In genomic region chr9:127734747-127735529, GRCh38 we compare ENCODE assay signal across 8 cellular contexts. TPM values are rescaled to one million over a fixed set of nuclear protein-coding genes. Genes with fewer than 3 reads are reported as not detected.
DNase-seq lines count a peak whose midpoint lies in the region; ATAC-seq and TF ChIP-seq lines count a peak whose summit lies in the region.

Gene TOR2A, minus strand, starts transcription at chr9:127735294. Its CDS starts 24 bp downstream, at chr9:127735270.

- H2AFZ ChIP-seq in DND-41 (ENCODE audit: low read depth, low read length) (peak within 1 kb of the TSS; percentile 64), KMS-11 (ENCODE audit: low read depth) (peak within 1 kb of the TSS; percentile 87)

- intact Hi-C loops in Panc1 (cut with micrococcal nuclease; ENCODE audit: unreplicated experiment), result loop anchor here (2.0 to 10.0 kb wide), 2 partner anchors 50 to 150 kb away; no protein-coding TSS in a partner anchor

- peaks cover 21% of the 10 kb centered on the region for H3K4me1 Mint-ChIP-seq in activated T-cell treated with anti-CD3 and anti-CD28 coated beads, Interleukin-2, amount 50 U/mL, for 4 hours (ENCODE audit: low read depth)

- H3K4me3 ChIP-seq in DND-41 (ENCODE audit: low read depth in 1 of 2, low read length in 2 of 2), result peak within 1 kb of the TSS; percentile 39 to 59; a peak in 3 of 4 replicates
- H3K4me3 ChIP-seq in KMS-11 (IDR thresholded peaks at IDR 0.05; ENCODE audit: insufficient read depth, low read depth, low read length), result no peak within 1 kb of the TSS
- peak within 1 kb of the TSS; percentile 63 to 65 for H3K4me3 ChIP-seq in Panc1 (ENCODE audit: low read depth in 2 of 2, low read length in 2 of 2)

- H3K9me3 Mint-ChIP-seq in activated T-cell treated with anti-CD3 and anti-CD28 coated beads, Interleukin-2, amount 50 U/mL, for 4 hours, result no peaks in the 10 kb centered on the region

- H4K20me1 ChIP-seq in DND-41 (ENCODE audit: insufficient read depth, low read length) (no peaks in the 10 kb centered on the region), KMS-11 (ENCODE audit: insufficient read depth) (no peaks in the 10 kb centered on the region)

- in situ Hi-C loops in Panc1 (cut with HindIII; ENCODE audit: low pct_unique_long_range_greater_than_20kb, low sequenced_read_pairs), result no loop called here

- POLR2A ChIA-PET in Panc1 (lab: Charles Lee), result interaction anchor here (0.6 to 0.7 kb wide), 2 partner anchors 11 to 68 kb away, joined by 3 read pairs; no protein-coding TSS in a partner anchor

- no TSS peak for BruUV-seq in Panc1 (replicated peaks; lab: Mats Ljungman, UMichigan)

- ATAC-seq in DND-41 (ENCODE audit: insufficient read depth, low read depth), result peak; percentile 92
- ATAC-seq in GM21737 (IDR thresholded peaks at IDR 0.05; ENCODE audit: unreplicated experiment), result peak; percentile 80
- ATAC-seq in Panc1, result peak; percentile 98
- peak; percentile 96 to 97 for ATAC-seq in activated T-cell treated with anti-CD3 and anti-CD28 coated beads, Interleukin-2, amount 50 U/mL, for 4 hours
- peak; percentile 94 for ATAC-seq in esophagus mucosa

- H3K9ac ChIP-seq in DND-41 (ENCODE audit: low read depth, low read length), result peak within 1 kb of the TSS; percentile 85
- peak within 1 kb of the TSS; percentile 80 for H3K9ac ChIP-seq in KMS-11

- no peaks in the 10 kb centered on the region for H3K27me3 ChIP-seq in DND-41 (ENCODE audit: insufficient read depth, low read length, poor library complexity)
- H3K27me3 ChIP-seq in KMS-11 (ENCODE audit: insufficient read depth, low read depth), result no peaks in the 10 kb centered on the region
- H3K27me3 ChIP-seq in Panc1 (ENCODE audit: control insufficient read depth, insufficient read depth, low read length), result no peaks in the 10 kb centered on the region

- TF ChIP-seq CTCF in DND-41 (IDR thresholded peaks at IDR 0.05; ENCODE audit: borderline replicate concordance, extremely low read depth, low read length, poor library complexity, severe bottlenecking) (peak; percentile 96), KMS-11 (conservative IDR thresholded peaks at IDR 0.05; ENCODE audit: low read depth, low read length) (peak; percentile 18), Panc1 (IDR thresholded peaks at IDR 0.05) (peak; percentile 81)

- H3K4me3 Mint-ChIP-seq in activated T-cell treated with anti-CD3 and anti-CD28 coated beads, Interleukin-2, amount 50 U/mL, for 4 hours, result peak within 1 kb of the TSS; percentile 83

- 0 out of 2 replicates have a peak, but pooled peaks cover 2% of the 10 kb centered on the region for H3K79me2 ChIP-seq in DND-41 (ENCODE audit: insufficient read depth, low read length)
- no peaks in the 10 kb centered on the region for H3K79me2 ChIP-seq in KMS-11 (ENCODE audit: insufficient read depth, low read depth)

- H3K27ac ChIP-seq in DND-41 (ENCODE audit: low read length), result peak within 1 kb of the TSS; percentile 91
- H3K27ac ChIP-seq in KMS-11, result peak within 1 kb of the TSS; percentile 82
- H3K27ac ChIP-seq in Panc1 (ENCODE audit: low read length), result peak within 1 kb of the TSS; percentile 44

- DNase-seq in DND-41 (peak; percentile 95), Panc1 (ENCODE audit: low read depth, low spot score) (peak; percentile 70), myocyte (ENCODE audit: low read depth) (peak; percentile 97)
- peak; percentile 97 for DNase-seq in activated T-cell treated with anti-CD3 and anti-CD28 coated beads, Interleukin-2, amount 50 U/mL, for 4 hours
- DNase-seq in stimulated activated CD8-positive, alpha-beta memory T cell treated with anti-CD3 and anti-CD28 coated beads, Interleukin-7, amount 100 ng/mL, for 48 hours (ENCODE audit: extremely low read depth in 1 of 2, low read depth in 1 of 2), result peak; percentile 93 to 95

- H3K4me2 ChIP-seq in DND-41 (ENCODE audit: insufficient read depth, low read length) (peak within 1 kb of the TSS; percentile 79), KMS-11 (peak within 1 kb of the TSS; percentile 93)

- H3K36me3 Mint-ChIP-seq in activated T-cell treated with anti-CD3 and anti-CD28 coated beads, Interleukin-2, amount 50 U/mL, for 4 hours (ENCODE audit: insufficient read depth), result peaks cover 13% of the 10 kb centered on the region

- H3K36me3 ChIP-seq in DND-41 (ENCODE audit: insufficient read depth, low read length), result peaks cover 12% of the 10 kb centered on the region; the same call in 1 of the 2 replicates
- no peaks in the 10 kb centered on the region for H3K36me3 ChIP-seq in KMS-11 (ENCODE audit: insufficient read depth)
- H3K36me3 ChIP-seq in Panc1 (ENCODE audit: control insufficient read depth, insufficient read depth, low read length), result no peaks in the 10 kb centered on the region

- H3K4me1 ChIP-seq in DND-41 (ENCODE audit: insufficient read depth, low read length) (peaks cover 21% of the 10 kb centered on the region), KMS-11 (ENCODE audit: low read depth, poor library complexity, severe bottlenecking) (peaks cover 19% of the 10 kb centered on the region), Panc1 (ENCODE audit: control insufficient read depth, insufficient read depth, low read length) (no peaks in the 10 kb centered on the region)

- H3K9me3 ChIP-seq in DND-41 (ENCODE audit: insufficient read depth, low read length, severe bottlenecking) (no peaks in the 10 kb centered on the region), Panc1 (ENCODE audit: control insufficient read depth, insufficient read depth, low read depth, low read length) (no peaks in the 10 kb centered on the region)

- CTCF ChIA-PET in Panc1 (lab: Charles Lee), result interaction anchor here (0.6 to 1.4 kb wide), 10 partner anchors 10 to 185 kb away, joined by 3 to 14 read pairs (median 3); no protein-coding TSS in a partner anchor

- H3K27me3 Mint-ChIP-seq in activated T-cell treated with anti-CD3 and anti-CD28 coated beads, Interleukin-2, amount 50 U/mL, for 4 hours (ENCODE audit: low read depth), result no peaks in the 10 kb centered on the region

RNA-seq across cellular contexts. Expression of gene TOR2A, which starts in this region (rescaled TPM):
- total RNA-seq in Panc1 (2021; ENCODE audit: unreplicated experiment) (8.2 TPM), esophagus mucosa (9.5 TPM), myocyte (7.4 and 11.0 TPM in 2 replicates)
- polyA plus RNA-seq in Panc1 (2012; ENCODE audit: insufficient read length), result 8.3 TPM
- 10 to 100 TPM; 19.8 to 23.6 (median 20.1) TPM for total RNA-seq in activated T-cell treated with anti-CD3 and anti-CD28 coated beads, Interleukin-2, amount 50 U/mL, for 4 hours
- 4.7 TPM for polyA plus RNA-seq in myocyte (2012)

Comparison
In these comparisons a context has a peak if more than half of its experiments do, and no peak if none do; other contexts are left out.
1. CTCF ChIP-seq: peak in every context shown above with its lines; median percentile 96 in DND-41; 81 in Panc1; 18 in KMS-11.